Comparison of ENCODE assay signal across 24 cellular contexts in the genomic region with DNA sequence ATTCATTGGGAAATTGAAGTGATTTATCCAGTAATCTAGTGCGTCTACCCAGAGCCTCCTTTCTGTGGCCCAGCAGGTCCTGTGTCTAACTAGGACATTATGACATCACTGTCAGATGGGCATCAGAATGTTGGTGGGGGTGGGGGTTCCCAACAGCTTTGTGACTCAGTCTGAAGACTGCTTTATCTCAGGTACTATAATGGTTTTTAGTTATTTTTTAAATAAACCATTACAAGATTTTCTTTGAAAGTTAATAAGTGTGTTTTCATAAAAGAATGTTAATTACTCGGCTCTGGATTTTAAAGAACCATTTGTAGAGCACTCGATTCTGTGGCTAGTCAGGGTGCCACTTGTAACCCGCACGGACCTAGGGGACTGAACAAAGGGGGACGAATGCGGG. TPM values are rescaled to one million over a fixed set of nuclear protein-coding genes. Genes with fewer than 3 reads are reported as not detected.
DNase-seq lines count a peak whose midpoint lies in the region; ATAC-seq and TF ChIP-seq lines count a peak whose summit lies in the region.
"Had no signal": no experiment of that assay in that cellular context is flagged by ENCODE, and none has a peak within 500 bp of the region (broad histone marks: within the 10 kb centered on the region; RNA-seq: fewer than 3 reads in every experiment).

A gene (minus strand): TSS at position 101 of the 400 bp plus-strand sequence. CDS start 95 bp downstream, at position 6.

- TF ChIP-seq EP300 in SK-N-SH (IDR thresholded peaks at IDR 0.05; ENCODE audit: borderline replicate concordance in 1 of 2, low read depth in 1 of 2, low read length in 1 of 2), result no peak

- intact Hi-C loops in testis (cut with DNase I; ENCODE audit: low total_unique reads), result no loop called here

- CTCF ChIA-PET in SK-N-SH (lab: Yijun Ruan, JAX), result interaction anchor here (1.0 to 1.6 kb wide), 2 partner anchors 10 to 21 kb away, joined by 3 read pairs; no protein-coding TSS in a partner anchor

- 70% methylated on average over 7 of the region's 7 CpGs for WGBS in SK-N-SH (ENCODE audit: low lambda C conversion rate)
- WGBS in testis, 2 donors, result 81 to 84% methylated on average over 7 of the region's 7 CpGs

- H3K4me1 ChIP-seq in SK-N-SH (ENCODE audit: control insufficient read depth in 1 of 2, insufficient read depth in 2 of 2, low read depth in 1 of 2, low read length in 1 of 2) (no peaks in the 10 kb centered on the region; a peak in 2 of 4 replicates), testis (no peaks in the 10 kb centered on the region)
- H3K4me1 ChIP-seq: A549; BLaER1 treated with 17β-estradiol and CSF1 and Interleukin-3, amounts not matched to agents 10 nM and 100 nM; Caco-2 had no signal

- no peaks in the 10 kb centered on the region for H3K4me1 Mint-ChIP-seq in neural crest cell
- H3K4me1 Mint-ChIP-seq: B cell had no signal

- no peaks in the 10 kb centered on the region for H3F3A ChIP-seq in SK-N-SH (replicated peaks; ENCODE audit: insufficient read depth)

- H3K9me3 Mint-ChIP-seq in neural crest cell, result no peaks in the 10 kb centered on the region
- H3K9me3 Mint-ChIP-seq: CD4-positive, alpha-beta T cell; CD8-positive, alpha-beta T cell had no signal

- no peak for DNase-seq in SK-N-SH
- DNase-seq in neural crest cell (ENCODE audit: low read depth, low spot score), result no peak
- no peak for DNase-seq in testis
- no peak for DNase-seq in HuH-7 (ENCODE audit: low spot score)
- DNase-seq in NCI-H2029 treated with DMSO at 0.1 percent for 48 hours (lab: John Stamatoyannopoulos, UW), result no peak
- DNase-seq in activated CD4-positive, alpha-beta T cell treated with anti-CD3 and anti-CD28 coated beads for 1 hour, result no peak
- DNase-seq: AML-193; Caco-2; Calu3; CD4-positive, alpha-beta T cell; CD8-positive, alpha-beta T cell; DMS79 treated with DMSO at 0.1 percent for 48 hours; EL; GDM1 had no signal

- no peak within 1 kb of the TSS for H2AFZ ChIP-seq in SK-N-SH (ENCODE audit: low read depth)

- no peak within 1 kb of the TSS for H3K4me3 Mint-ChIP-seq in neural crest cell
- H3K4me3 Mint-ChIP-seq: B cell; CD4-positive, alpha-beta T cell; CD8-positive, alpha-beta T cell had no signal

- no peak for TF ChIP-seq POLR2A in testis (IDR thresholded peaks at IDR 0.05)

- H3K27me3 ChIP-seq in SK-N-SH (ENCODE audit: insufficient read depth) (no peaks in the 10 kb centered on the region), testis (no peaks in the 10 kb centered on the region)
- H3K27me3 ChIP-seq: BLaER1 treated with 17β-estradiol and CSF1 and Interleukin-3, amounts not matched to agents 10 nM and 100 nM had no signal

- H4K20me1 ChIP-seq in SK-N-SH (ENCODE audit: insufficient read depth), result no peaks in the 10 kb centered on the region
- H4K20me1 ChIP-seq: BLaER1 treated with 17β-estradiol and CSF1 and Interleukin-3, amounts not matched to agents 10 nM and 100 nM had no signal

- POLR2A ChIA-PET in SK-N-SH (lab: Yijun Ruan, JAX), result no interaction called here

- H3K27me3 Mint-ChIP-seq in neural crest cell (ENCODE audit: low read depth), result no peaks in the 10 kb centered on the region

- TF ChIP-seq RAD21 in SK-N-SH (IDR thresholded peaks at IDR 0.05; ENCODE audit: low read length), result no peak

- TF ChIP-seq CTCF in SK-N-SH (IDR thresholded peaks at IDR 0.05), result no peak
- no peak for TF ChIP-seq CTCF in neural crest cell (conservative IDR thresholded peaks at IDR 0.05)
- TF ChIP-seq CTCF in testis (IDR thresholded peaks at IDR 0.05), result no peak

- H3K9ac ChIP-seq in SK-N-SH, result no peak within 1 kb of the TSS
- H3K9ac ChIP-seq: BLaER1 treated with 17β-estradiol and CSF1 and Interleukin-3, amounts not matched to agents 10 nM and 100 nM had no signal

- no peak within 1 kb of the TSS for H3K4me2 ChIP-seq in SK-N-SH
- H3K4me2 ChIP-seq: A549; BLaER1 treated with 17β-estradiol and CSF1 and Interleukin-3, amounts not matched to agents 10 nM and 100 nM had no signal

- H3K9me3 ChIP-seq in SK-N-SH, result no peaks in the 10 kb centered on the region
- H3K9me3 ChIP-seq in testis, result no peaks in the 10 kb centered on the region
- H3K9me3 ChIP-seq: A549; BLaER1 treated with 17β-estradiol and CSF1 and Interleukin-3, amounts not matched to agents 10 nM and 100 nM; Caco-2 had no signal

- no peaks in the 10 kb centered on the region for H3K9me2 ChIP-seq in SK-N-SH

- no peaks in the 10 kb centered on the region for H3K79me2 ChIP-seq in SK-N-SH (ENCODE audit: insufficient read depth)

- no peaks in the 10 kb centered on the region for H3K36me3 Mint-ChIP-seq in neural crest cell (ENCODE audit: low read depth)
- H3K36me3 Mint-ChIP-seq: CD8-positive, alpha-beta T cell had no signal

- ATAC-seq in SK-N-SH treated with all-trans-retinoic acid at 6 μM for 48 hours, result no peak
- ATAC-seq: A549; CD8-positive, alpha-beta T cell; GM12878 had no signal

- H3K4me3 ChIP-seq in SK-N-SH (ENCODE audit: low read depth in 2 of 2, low read length in 1 of 2) (no peak within 1 kb of the TSS), testis (no peak within 1 kb of the TSS)
- H3K4me3 ChIP-seq: A549; BLaER1 treated with 17β-estradiol and CSF1 and Interleukin-3, amounts not matched to agents 10 nM and 100 nM; GM12878 had no signal

- peak within 1 kb of the TSS; percentile 21 for H3K27ac Mint-ChIP-seq in neural crest cell (ENCODE audit: unreplicated experiment)
- H3K27ac Mint-ChIP-seq: B cell; CD4-positive, alpha-beta T cell; CD8-positive, alpha-beta T cell had no signal

- H3K27ac ChIP-seq in SK-N-SH (ENCODE audit: low read depth in 2 of 2, low read length in 1 of 2) (no peak within 1 kb of the TSS), testis (no peak within 1 kb of the TSS)
- H3K27ac ChIP-seq: 22Rv1; A549; BLaER1 treated with 17β-estradiol and CSF1 and Interleukin-3, amounts not matched to agents 10 nM and 100 nM; C4-2B had no signal

- H3K36me3 ChIP-seq in SK-N-SH (replicated peaks in 1 of 2; ENCODE audit: control insufficient read depth in 1 of 2, insufficient read depth in 2 of 2, low read length in 1 of 2), result no peaks in the 10 kb centered on the region
- no peaks in the 10 kb centered on the region for H3K36me3 ChIP-seq in testis (ENCODE audit: low read depth, missing control alignments)
- H3K36me3 ChIP-seq: BLaER1 treated with 17β-estradiol and CSF1 and Interleukin-3, amounts not matched to agents 10 nM and 100 nM had no signal

TF ChIP-seq in SK-N-SH treated with all-trans-retinoic acid at 6 μM for 48 hours, 23 proteins besides CTCF, POLR2A, EP300 and RAD21 (continues in another document):
- TF ChIP-seq RARB (CRISPR knock-in tag; IDR thresholded peaks at IDR 0.05), result no peak
- no peak for TF ChIP-seq ZC3H10 (CRISPR knock-in tag; IDR thresholded peaks at IDR 0.05)
- TF ChIP-seq, protein P1, sequence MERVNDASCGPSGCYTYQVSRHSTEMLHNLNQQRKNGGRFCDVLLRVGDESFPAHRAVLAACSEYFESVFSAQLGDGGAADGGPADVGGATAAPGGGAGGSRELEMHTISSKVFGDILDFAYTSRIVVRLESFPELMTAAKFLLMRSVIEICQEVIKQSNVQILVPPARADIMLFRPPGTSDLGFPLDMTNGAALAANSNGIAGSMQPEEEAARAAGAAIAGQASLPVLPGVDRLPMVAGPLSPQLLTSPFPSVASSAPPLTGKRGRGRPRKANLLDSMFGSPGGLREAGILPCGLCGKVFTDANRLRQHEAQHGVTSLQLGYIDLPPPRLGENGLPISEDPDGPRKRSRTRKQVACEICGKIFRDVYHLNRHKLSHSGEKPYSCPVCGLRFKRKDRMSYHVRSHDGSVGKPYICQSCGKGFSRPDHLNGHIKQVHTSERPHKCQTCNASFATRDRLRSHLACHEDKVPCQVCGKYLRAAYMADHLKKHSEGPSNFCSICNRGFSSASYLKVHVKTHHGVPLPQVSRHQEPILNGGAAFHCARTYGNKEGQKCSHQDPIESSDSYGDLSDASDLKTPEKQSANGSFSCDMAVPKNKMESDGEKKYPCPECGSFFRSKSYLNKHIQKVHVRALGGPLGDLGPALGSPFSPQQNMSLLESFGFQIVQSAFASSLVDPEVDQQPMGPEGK (CRISPR knock-in tag; IDR thresholded peaks at IDR 0.05; ENCODE audit: borderline replicate concordance), result no peak
- TF ChIP-seq ISL1 (CRISPR knock-in tag; IDR thresholded peaks at IDR 0.05), result peak; percentile 50

TF ChIP-seq in SK-N-SH, 30 proteins besides CTCF, POLR2A, EP300 and RAD21 (continues in another document):
- TF ChIP-seq CHD2 (IDR thresholded peaks at IDR 0.05; ENCODE audit: low read length, partially characterized antibody), result no peak
- no peak for TF ChIP-seq YY1 (IDR thresholded peaks at IDR 0.05; ENCODE audit: low read depth)
- TF ChIP-seq, protein P2, sequence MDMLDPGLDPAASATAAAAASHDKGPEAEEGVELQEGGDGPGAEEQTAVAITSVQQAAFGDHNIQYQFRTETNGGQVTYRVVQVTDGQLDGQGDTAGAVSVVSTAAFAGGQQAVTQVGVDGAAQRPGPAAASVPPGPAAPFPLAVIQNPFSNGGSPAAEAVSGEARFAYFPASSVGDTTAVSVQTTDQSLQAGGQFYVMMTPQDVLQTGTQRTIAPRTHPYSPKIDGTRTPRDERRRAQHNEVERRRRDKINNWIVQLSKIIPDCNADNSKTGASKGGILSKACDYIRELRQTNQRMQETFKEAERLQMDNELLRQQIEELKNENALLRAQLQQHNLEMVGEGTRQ (IDR thresholded peaks at IDR 0.05; ENCODE audit: borderline replicate concordance, low read depth, low read length), result no peak
- TF ChIP-seq RFX5 (IDR thresholded peaks at IDR 0.05; ENCODE audit: low read length), result no peak
- TF ChIP-seq NFIC (IDR thresholded peaks at IDR 0.05; ENCODE audit: borderline replicate concordance), result no peak
- TF ChIP-seq RCOR1 (IDR thresholded peaks at IDR 0.05; ENCODE audit: low read length), result no peak
- TF ChIP-seq TCF12 (IDR thresholded peaks at IDR 0.05), result no peak
- TF ChIP-seq, protein P3, sequence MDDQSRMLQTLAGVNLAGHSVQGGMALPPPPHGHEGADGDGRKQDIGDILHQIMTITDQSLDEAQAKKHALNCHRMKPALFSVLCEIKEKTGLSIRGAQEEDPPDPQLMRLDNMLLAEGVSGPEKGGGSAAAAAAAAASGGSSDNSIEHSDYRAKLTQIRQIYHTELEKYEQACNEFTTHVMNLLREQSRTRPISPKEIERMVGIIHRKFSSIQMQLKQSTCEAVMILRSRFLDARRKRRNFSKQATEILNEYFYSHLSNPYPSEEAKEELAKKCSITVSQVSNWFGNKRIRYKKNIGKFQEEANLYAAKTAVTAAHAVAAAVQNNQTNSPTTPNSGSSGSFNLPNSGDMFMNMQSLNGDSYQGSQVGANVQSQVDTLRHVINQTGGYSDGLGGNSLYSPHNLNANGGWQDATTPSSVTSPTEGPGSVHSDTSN (IDR thresholded peaks at IDR 0.05), result no peak
- TF ChIP-seq TAF1 (IDR thresholded peaks at IDR 0.05; ENCODE audit: borderline replicate concordance, low read depth, low read length), result no peak
- no peak for TF ChIP-seq FOXJ3 (CRISPR knock-in tag; IDR thresholded peaks at IDR 0.05)

RNA-seq across cellular contexts. Expression of the gene that starts here (rescaled TPM):
- polyA plus RNA-seq in SK-N-SH (2012; rRNA removed), result not detected in 2 replicates
- polyA plus RNA-seq in SK-N-SH (2012; cell fraction: cytosol; rRNA removed), result not detected in 2 replicates
- polyA plus RNA-seq in SK-N-SH (2012; cell fraction: nucleus; rRNA removed), result not detected in 2 replicates
- 0.39 and 0.40 TPM in 2 replicates for total RNA-seq in neural crest cell
- total RNA-seq in testis, result 10 to 100 TPM; 10.5 to 33.0 TPM
- polyA plus RNA-seq in testis (ENCODE audit: insufficient read depth, low read depth, low replicate concordance), result 44.9 TPM
- total RNA-seq: A172; B cell; Caco-2; Calu3; CD4-positive, alpha-beta T cell; CD8-positive, alpha-beta T cell; G401; GM12878 had no signal
- polyA plus RNA-seq: A549, BJ, GM12878 had no signal

Comparison
In these comparisons a context has a peak if more than half of its experiments do, and no peak if none do; other contexts are left out.
1. RNA of the gene that starts here (polyA plus RNA-seq): 44.9 TPM in testis (single experiment); not detected in SK-N-SH; every median in the first group is over 10 times any median in the second.